Comparison of ENCODE assay signal across 30 cellular contexts in genomic region chr6:16976418-16977183, GRCh38.
"Had no signal": no experiment of that assay in that cellular context is flagged by ENCODE, and none has a peak within 500 bp of the region (broad histone marks: within the 10 kb centered on the region; RNA-seq: fewer than 3 reads in every experiment).

No MANE protein-coding gene starts in this region.

- H3K4me3 ChIP-seq: adrenal gland, ascending aorta, breast epithelium, cardiac muscle cell, colonic mucosa had no signal

- H3K27ac ChIP-seq: adrenal gland, ascending aorta, breast epithelium, cardiac muscle cell, colonic mucosa, epithelial cell of prostate, WERI-Rb-1 had no signal

- DNase-seq: activated B cell treated with CpG ODN at 0.5 μM for 24 hours; activated CD4-positive, alpha-beta T cell treated with anti-CD3 and anti-CD28 coated beads for 48 hours; activated CD4-positive, alpha-beta T cell treated with anti-CD3 and anti-CD28 coated beads, Interleukin-2, amount 50 U/mL, for 1 hour; activated CD4-positive, alpha-beta T cell treated with anti-CD3 and anti-CD28 coated beads, Interleukin-2, amount 50 U/mL, for 48 hours; activated CD8-positive, alpha-beta memory T cell treated with anti-CD3 and anti-CD28 coated beads for 24 hours; activated CD8-positive, alpha-beta T cell treated with anti-CD3 and anti-CD28 coated beads for 36 hours; activated effector memory CD4-positive, alpha-beta T cell treated with Interleukin-2 at 50 U/mL for 16 hours; activated naive CD4-positive, alpha-beta T cell treated with anti-CD3 and anti-CD28 coated beads for 36 hours; activated naive CD8-positive, alpha-beta T cell treated with anti-CD3 and anti-CD28 coated beads for 36 hours; activated naive CD8-positive, alpha-beta T cell treated with anti-CD3 and anti-CD28 coated beads, Interleukin-2, amount 50 U/mL, for 24 hours; activated T-cell treated with anti-CD3 and anti-CD28 coated beads, Interleukin-2, amount 50 U/mL, for 4 hours; adrenal gland; central memory CD4-positive, alpha-beta T cell; cerebellar nuclear complex; colonic mucosa; effector CD8-positive, alpha-beta T cell; foreskin fibroblast; T-helper 1 cell; T-helper 17 cell; T1000; WERI-Rb-1 had no signal

- FAIRE-seq: endometrium, endothelial cell of umbilical vein, frontal cortex had no signal

- H3K36me3 ChIP-seq: adrenal gland, ascending aorta, breast epithelium, cardiac muscle cell, colonic mucosa, WERI-Rb-1 had no signal

- ATAC-seq: activated CD4-positive, CD25-positive, alpha-beta regulatory T cell treated with anti-CD3 and anti-CD28 coated beads, Interleukin-2, amount 50 U/mL, for 24 hours; activated CD8-positive, alpha-beta T cell treated with anti-CD3 and anti-CD28 coated beads for 36 hours; activated naive CD8-positive, alpha-beta T cell treated with anti-CD3 and anti-CD28 coated beads, Interleukin-2, amount 50 U/mL, for 24 hours; activated T-cell treated with anti-CD3 and anti-CD28 coated beads, Interleukin-2, amount 50 U/mL, for 4 hours; activated T-helper 17 cell treated with anti-CD3 and anti-CD28 coated beads, Interleukin-2, amount 50 U/mL, for 72 hours; T-helper 17 cell had no signal

- H3K9me3 ChIP-seq: adrenal gland, ascending aorta, breast epithelium, colonic mucosa had no signal

- H3K4me1 ChIP-seq: breast epithelium, colonic mucosa had no signal

- H3K27me3 ChIP-seq: ascending aorta, breast epithelium, cardiac muscle cell, colonic mucosa had no signal
